In genomic region chr3:169227911-169228310, GRCh38 we compare ENCODE assay signal across 8 cellular contexts.
DNase-seq lines count a peak whose midpoint lies in the region; ATAC-seq and TF ChIP-seq lines count a peak whose summit lies in the region.

No MANE protein-coding gene starts in this region.

- H3K4me1 ChIP-seq in fibroblast of lung (ENCODE audit: control insufficient read depth, extremely low read depth, insufficient read depth, low read length) (peaks cover 2% of the 10 kb centered on the region), Caco-2 (no peaks in the 10 kb centered on the region), mesenchymal stem cell (ENCODE audit: control insufficient read depth, insufficient read depth, low read depth, low read length) (no peaks in the 10 kb centered on the region)

- H3K4me2 ChIP-seq in fibroblast of lung (ENCODE audit: extremely low read depth, insufficient read depth, low read length) (peak overlapping the region; percentile 66), mesenchymal stem cell (ENCODE audit: low read length, poor library complexity, severe bottlenecking) (no peak overlapping the region)

- H2BK15ac ChIP-seq in mesenchymal stem cell (ENCODE audit: low read depth, poor library complexity, severe bottlenecking) = no peak overlapping the region

- DNase-seq in GM12865 (ENCODE audit: low read depth) (peak; percentile 58), fibroblast of lung (ENCODE audit: low read depth in 2 of 2) (peak; percentile 71 to 94), NCI-H446 (lab: John Stamatoyannopoulos, UW) (no peak), Caco-2 (no peak), mesenchymal stem cell (no peak), NCI-H1694 (lab: John Stamatoyannopoulos, UW) (no peak)

- H3K9me3 ChIP-seq in fibroblast of lung (ENCODE audit: control insufficient read depth, insufficient read depth, low read depth, low read length) (no peaks in the 10 kb centered on the region), Caco-2 (no peaks in the 10 kb centered on the region), mesenchymal stem cell (ENCODE audit: control insufficient read depth, low read length) (peaks cover 3% of the 10 kb centered on the region)

- H4K20me1 ChIP-seq in fibroblast of lung (ENCODE audit: control insufficient read depth, extremely low read depth, insufficient read depth, low read length) = no peaks in the 10 kb centered on the region

- H3K27me3 ChIP-seq in fibroblast of lung (ENCODE audit: control insufficient read depth, insufficient read depth, low read length) (no peaks in the 10 kb centered on the region), Caco-2 (replicated peaks; ENCODE audit: control insufficient read depth, insufficient read depth, low read length) (no peaks in the 10 kb centered on the region), mesenchymal stem cell (ENCODE audit: control insufficient read depth in 1 of 2, insufficient read depth in 1 of 2, low read length in 2 of 2) (peaks cover 0 to 5% of the 10 kb centered on the region in 2 experiments)

- H3K79me1 ChIP-seq in mesenchymal stem cell (replicated peaks; ENCODE audit: low read length, poor library complexity, severe bottlenecking) = no peaks in the 10 kb centered on the region

- no peaks in the 10 kb centered on the region for H3K27me3 Mint-ChIP-seq in Caco-2 (ENCODE audit: insufficient read depth, unreplicated experiment)

- TF ChIP-seq CTCF in GM12865 (IDR thresholded peaks at IDR 0.05; ENCODE audit: insufficient read depth, low read depth, low read length, missing control alignments) (no peak), fibroblast of lung (conservative IDR thresholded peaks at IDR 0.05 in 1 of 2, IDR thresholded peaks at IDR 0.05 in 1 of 2; ENCODE audit: low read depth in 1 of 2, low read length in 2 of 2) (no peak), Caco-2 (IDR thresholded peaks at IDR 0.05; ENCODE audit: insufficient read depth in 1 of 2, low read depth in 1 of 2, low read length in 1 of 2, severe bottlenecking in 1 of 2, unreplicated experiment in 1 of 2) (no peak)

- no peak overlapping the region for H2BK120ac ChIP-seq in mesenchymal stem cell (ENCODE audit: low read depth, low read length)

- peak overlapping the region; percentile 66 for H2AFZ ChIP-seq in fibroblast of lung (ENCODE audit: low read length)
- no peak overlapping the region for H2AFZ ChIP-seq in mesenchymal stem cell (ENCODE audit: low read depth, low read length)

- no peak overlapping the region for H3K9ac ChIP-seq in fibroblast of lung (ENCODE audit: insufficient read depth, low read length)
- no peak overlapping the region for H3K9ac ChIP-seq in mesenchymal stem cell (ENCODE audit: low read length)

- no peak overlapping the region for H2AK5ac ChIP-seq in mesenchymal stem cell (ENCODE audit: low read length, severe bottlenecking)

- no peak overlapping the region for H3K27ac Mint-ChIP-seq in Caco-2 (ENCODE audit: unreplicated experiment)

- H3K79me2 ChIP-seq in fibroblast of lung (ENCODE audit: control insufficient read depth, insufficient read depth, low read length) = no peaks in the 10 kb centered on the region

- no peaks in the 10 kb centered on the region for H3K4me1 Mint-ChIP-seq in Caco-2 (ENCODE audit: low read depth, unreplicated experiment)

- intact Hi-C loops in Caco-2 (cut with micrococcal nuclease; ENCODE audit: unreplicated experiment) = no loop called here

- CTCF ChIA-PET in Caco-2 (lab: Charles Lee) = interaction anchor here (0.5 kb wide), 1 partner anchor 95 kb away, joined by 3 read pairs; no protein-coding TSS in a partner anchor

- no peaks in the 10 kb centered on the region for H3K9me3 Mint-ChIP-seq in Caco-2 (ENCODE audit: unreplicated experiment)

- no peak overlapping the region for H4K91ac ChIP-seq in mesenchymal stem cell (ENCODE audit: low read length)

- no peaks in the 10 kb centered on the region for H3K36me3 ChIP-seq in fibroblast of lung (ENCODE audit: control insufficient read depth, insufficient read depth, low read length)
- no peaks in the 10 kb centered on the region for H3K36me3 ChIP-seq in Caco-2 (ENCODE audit: control insufficient read depth, insufficient read depth, low read length)
- no peaks in the 10 kb centered on the region for H3K36me3 ChIP-seq in mesenchymal stem cell (ENCODE audit: control insufficient read depth in 1 of 2, insufficient read depth in 2 of 2, low read depth in 1 of 2, low read length in 2 of 2)

- no peak overlapping the region for H3K14ac ChIP-seq in mesenchymal stem cell (ENCODE audit: low read length in 2 of 2)

- no peak overlapping the region for H2BK12ac ChIP-seq in mesenchymal stem cell (ENCODE audit: low read length in 2 of 2)

- H4K8ac ChIP-seq in mesenchymal stem cell (ENCODE audit: low read length) = no peak overlapping the region

- H2BK5ac ChIP-seq in mesenchymal stem cell (ENCODE audit: low read depth, low read length, poor library complexity, severe bottlenecking) = no peak overlapping the region

- H3K23ac ChIP-seq in mesenchymal stem cell (ENCODE audit: low read length in 2 of 2) = no peak overlapping the region

- no peaks in the 10 kb centered on the region for H3K36me3 Mint-ChIP-seq in Caco-2 (ENCODE audit: insufficient read depth, unreplicated experiment)

- no peak overlapping the region for H3K4me3 Mint-ChIP-seq in Caco-2 (ENCODE audit: unreplicated experiment)

- no peak overlapping the region for H3K4ac ChIP-seq in mesenchymal stem cell (ENCODE audit: low read depth in 1 of 2, low read length in 2 of 2)

- ATAC-seq in GM21619 (IDR thresholded peaks at IDR 0.05; ENCODE audit: unreplicated experiment) = peak; percentile 89
- peak; percentile 82 for ATAC-seq in HG03575 (IDR thresholded peaks at IDR 0.05; ENCODE audit: extremely low read depth, insufficient number of reproducible peaks, low FRiP score, unreplicated experiment)

- no peak overlapping the region for H3K27ac ChIP-seq in fibroblast of lung (ENCODE audit: insufficient read depth, low read length)
- H3K27ac ChIP-seq in mesenchymal stem cell (ENCODE audit: low read length, poor library complexity, severe bottlenecking) = no peak overlapping the region

- no peak overlapping the region for H3K4me3 ChIP-seq in GM12865 (ENCODE audit: low read depth, low read length)
- peak overlapping the region in 2 of 4 experiments; percentile 19 to 30 for H3K4me3 ChIP-seq in fibroblast of lung (replicated peaks in 1 of 4; ENCODE audit: control extremely low read depth in 1 of 4, insufficient read depth in 1 of 4, low read depth in 3 of 4, low read length in 4 of 4)
- no peak overlapping the region for H3K4me3 ChIP-seq in Caco-2 (ENCODE audit: low read depth, low read length)
- no peak overlapping the region for H3K4me3 ChIP-seq in mesenchymal stem cell (ENCODE audit: insufficient read depth in 1 of 2, low read depth in 1 of 2, low read length in 2 of 2)

- 88% methylated on average over 6 of the region's 6 CpGs for WGBS in mesenchymal stem cell

- no TSS peak for BruUV-seq in Caco-2 (replicated peaks; lab: Mats Ljungman, UMichigan)

- POLR2A ChIA-PET in Caco-2 (lab: Charles Lee) = no interaction called here

- H3K18ac ChIP-seq in mesenchymal stem cell (ENCODE audit: low read depth in 1 of 2, low read length in 2 of 2) = no peak overlapping the region

Comparison
In these comparisons a context has a peak if more than half of its experiments do, and no peak if none do; other contexts are left out.
1. DNase-seq: peak in GM12865 (single experiment) and fibroblast of lung (2 of 2); none in NCI-H446 (0 of 2), Caco-2 (0 of 2), mesenchymal stem cell (single experiment) and NCI-H1694 (single experiment).